Comparison of ENCODE assay signal across 24 cellular contexts in the genomic region with DNA sequence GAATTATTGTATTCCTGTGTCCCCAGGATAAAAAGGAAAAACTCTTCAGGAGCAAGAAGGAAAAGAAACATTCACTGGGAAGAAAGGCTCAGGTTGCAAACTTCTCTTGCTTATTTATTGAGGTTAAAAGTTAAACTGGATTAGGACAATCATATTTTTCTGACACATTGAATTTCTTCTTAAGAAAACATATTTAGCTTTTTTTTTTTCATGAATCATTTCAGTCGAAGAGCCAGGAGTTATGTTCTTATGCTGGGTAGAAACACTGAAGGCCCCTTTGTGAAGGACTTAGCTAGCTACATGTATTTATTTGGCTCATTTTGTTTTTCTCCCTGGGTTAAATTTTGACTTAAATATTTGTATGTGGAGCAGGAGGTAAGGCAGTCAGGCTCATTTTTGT.
"Had no signal": no experiment of that assay in that cellular context is flagged by ENCODE, and none has a peak within 500 bp of the region (broad histone marks: within the 10 kb centered on the region; RNA-seq: fewer than 3 reads in every experiment).

No MANE protein-coding gene starts in this region.

- ATAC-seq: activated CD8-positive, alpha-beta T cell treated with anti-CD3 and anti-CD28 coated beads for 36 hours; left cardiac atrium; stimulated activated naive CD8-positive, alpha-beta T cell treated with anti-CD3 and anti-CD28 coated beads, Interleukin-15, Interleukin-2, amounts not matched to agents 100 U/mL and 50 U/mL, for 24 hours; T-cell had no signal

- H3K4me2 ChIP-seq: hepatocyte had no signal

- H3K27me3 ChIP-seq: hepatocyte, ovary, right atrium auricular region had no signal

- H3K27me3 Mint-ChIP-seq: activated CD4-positive, alpha-beta T cell treated with anti-CD3 and anti-CD28 coated beads, Interleukin-2, amount 10 ng/mL, durations not matched to agents 7 days and 5 days; activated CD8-positive, alpha-beta T cell treated with anti-CD3 and anti-CD28 coated beads for 36 hours; dendritic cell treated with granulocyte-macrophage colony-stimulating factor and Interleukin-4, amounts not matched to agents 40 ng/mL and 50 ng/mL, for 4 days; memory B cell; naive B cell; T-cell had no signal

- H3K36me3 Mint-ChIP-seq: memory B cell, naive B cell, T-cell had no signal

- H3K27ac Mint-ChIP-seq: activated CD4-positive, alpha-beta T cell treated with anti-CD3 and anti-CD28 coated beads, Interleukin-2, amount 10 ng/mL, durations not matched to agents 7 days and 5 days; activated CD8-positive, alpha-beta T cell treated with anti-CD3 and anti-CD28 coated beads for 36 hours; activated T-helper 1 cell treated with anti-CD3 and anti-CD28 coated beads, Interleukin-12 subunit alpha, Interleukin-12 subunit beta, Interleukin-2, Interleukin-4 antibody, amounts not matched to agents 30 ng/mL and 10 ng/mL and 1 ng/mL, durations not matched to agents 14 hours and 24 hours and 36 hours; dendritic cell treated with granulocyte-macrophage colony-stimulating factor and Interleukin-4, amounts not matched to agents 40 ng/mL and 50 ng/mL, for 4 days; memory B cell; naive B cell; T-cell; T-helper 2 cell treated with Interferon-gamma antibody and Interleukin-4, amounts not matched to agents 5 μg/mL and 100 μg/mL, for 36 hours had no signal

- H3K9me3 Mint-ChIP-seq: activated CD8-positive, alpha-beta T cell treated with anti-CD3 and anti-CD28 coated beads for 36 hours had no signal

- DNase-seq: activated CD4-positive, alpha-beta T cell treated with anti-CD3 and anti-CD28 coated beads, Interleukin-2, amount 10 ng/mL, durations not matched to agents 7 days and 5 days; activated CD4-positive, CD25-positive, alpha-beta regulatory T cell treated with anti-CD3 and anti-CD28 coated beads, Interleukin-2, amount 50 U/mL, for 72 hours; activated CD8-positive, alpha-beta T cell treated with anti-CD3 and anti-CD28 coated beads for 36 hours; activated gamma-delta T cell; activated naive CD4-positive, alpha-beta T cell treated with anti-CD3 and anti-CD28 coated beads, Interleukin-2, amount 50 U/mL, for 16 hours; cerebellar nuclear complex; effector CD4-positive, alpha-beta T cell; erythroblast; glutamatergic neuron; left cardiac atrium; naive B cell; ovary; stimulated activated CD4-positive, alpha-beta T cell treated with anti-CD3 and anti-CD28 coated beads, Interleukin-12 subunit alpha, Interleukin-12 subunit beta, amount 100 ng/mL, for 4 hours; stimulated activated CD4-positive, alpha-beta T cell treated with anti-CD3 and anti-CD28 coated beads, Interleukin-4, amount 100 ng/mL, for 4 hours; stimulated activated naive CD8-positive, alpha-beta T cell treated with anti-CD3 and anti-CD28 coated beads, Interleukin-15, Interleukin-2, amounts not matched to agents 100 U/mL and 50 U/mL, for 24 hours; T-cell; WERI-Rb-1 had no signal

- H3K4me1 Mint-ChIP-seq: memory B cell, naive B cell had no signal

- H3K4me3 ChIP-seq: hepatocyte, ovary, prostate gland, right atrium auricular region had no signal

- H3K4me3 Mint-ChIP-seq: activated CD4-positive, alpha-beta T cell treated with anti-CD3 and anti-CD28 coated beads, Interleukin-2, amount 10 ng/mL, durations not matched to agents 7 days and 5 days; activated CD8-positive, alpha-beta T cell treated with anti-CD3 and anti-CD28 coated beads for 36 hours; activated T-helper 1 cell treated with anti-CD3 and anti-CD28 coated beads, Interleukin-12 subunit alpha, Interleukin-12 subunit beta, Interleukin-2, Interleukin-4 antibody, amounts not matched to agents 30 ng/mL and 10 ng/mL and 1 ng/mL, durations not matched to agents 14 hours and 24 hours and 36 hours; dendritic cell treated with granulocyte-macrophage colony-stimulating factor and Interleukin-4, amounts not matched to agents 40 ng/mL and 50 ng/mL, for 4 days; memory B cell; naive B cell; T-cell; T-helper 2 cell treated with Interferon-gamma antibody and Interleukin-4, amounts not matched to agents 5 μg/mL and 100 μg/mL, for 36 hours had no signal

- H3K9me3 ChIP-seq: ovary, prostate gland, right atrium auricular region had no signal

- H3K36me3 ChIP-seq: ovary, prostate gland, right atrium auricular region, WERI-Rb-1 had no signal

- H3K4me1 ChIP-seq: prostate gland, right atrium auricular region had no signal
